20 cellular contexts compared by ENCODE assay signal in genomic region chr1:91707890-91708218, GRCh38.
A peak's percentile ranks its signal among the peaks of the same experiment; 100 is the strongest.
DNase-seq lines count a peak whose midpoint lies in the region; ATAC-seq, FAIRE-seq and TF ChIP-seq lines count a peak whose summit lies in the region.
"Had no signal": no experiment of that assay in that cellular context is flagged by ENCODE, and none has a peak within 500 bp of the region (broad histone marks: within the 10 kb centered on the region; RNA-seq: fewer than 3 reads in every experiment).

No MANE protein-coding gene starts in this region.

- H3K9ac ChIP-seq in K562 (ENCODE audit: insufficient read depth in 1 of 2, low read depth in 2 of 2, low read length in 2 of 2): peak overlapping the region in 1 of 2 experiments; percentile 41; a peak in 1 of 4 replicates
- H3K9ac ChIP-seq: GM23248 had no signal

- H3K27ac Mint-ChIP-seq in endothelial cell (ENCODE audit: unreplicated experiment) (no peak overlapping the region), Calu3 (ENCODE audit: unreplicated experiment) (no peak overlapping the region)
- no peak overlapping the region for H3K27ac Mint-ChIP-seq in CD4-positive, alpha-beta T cell

- H3K4me1 ChIP-seq in K562 (replicated peaks in 1 of 2; ENCODE audit: control insufficient read depth in 2 of 2, insufficient read depth in 2 of 2, low read length in 2 of 2) (peaks cover 18 to 59% of the 10 kb centered on the region in 2 experiments; a peak in 4 of 5 replicates), right cardiac atrium (ENCODE audit: control insufficient read depth, insufficient read depth, low read length) (peaks cover 11% of the 10 kb centered on the region), psoas muscle (peaks cover 10% of the 10 kb centered on the region)
- H3K4me1 ChIP-seq: HAP-1 had no signal

- H3K9me1 ChIP-seq in K562 (ENCODE audit: control insufficient read depth, insufficient read depth, low read length): no peaks in the 10 kb centered on the region

- H3K27me3 ChIP-seq in K562 (ENCODE audit: control insufficient read depth in 2 of 2, insufficient read depth in 2 of 2, low read length in 2 of 2): no peaks in the 10 kb centered on the region
- H3K27me3 ChIP-seq in right cardiac atrium (ENCODE audit: control insufficient read depth, insufficient read depth): no peaks in the 10 kb centered on the region
- no peaks in the 10 kb centered on the region for H3K27me3 ChIP-seq in psoas muscle (ENCODE audit: insufficient read depth in 3 of 3, low read length in 2 of 3)
- H3K27me3 ChIP-seq in CD4-positive, alpha-beta T cell (ENCODE audit: control insufficient read depth, insufficient read depth, low read length): no peaks in the 10 kb centered on the region

- H2AFZ ChIP-seq in K562 (ENCODE audit: low read depth, low read length): no peak overlapping the region
- H2AFZ ChIP-seq: GM23248 had no signal

- no peak for TF ChIP-seq EP300 in K562 (IDR thresholded peaks at IDR 0.05; ENCODE audit: low read length)

- H3K4me3 ChIP-seq in K562: no peak overlapping the region
- H3K4me3 ChIP-seq in right cardiac atrium (ENCODE audit: low read length): no peak overlapping the region
- H3K4me3 ChIP-seq in psoas muscle: no peak overlapping the region
- H3K4me3 ChIP-seq: GM23248, HAP-1 had no signal

- no peak for TF ChIP-seq RAD21 in K562 (CRISPR knock-in tag; conservative IDR thresholded peaks at IDR 0.05 in 1 of 2, IDR thresholded peaks at IDR 0.05 in 1 of 2)

- H3K27ac ChIP-seq in K562 (ENCODE audit: extremely low read depth, low read depth, low read length): peak overlapping the region; percentile 31; the same call in 1 of the 3 replicates
- peak overlapping the region; percentile 28 for H3K27ac ChIP-seq in right cardiac atrium (ENCODE audit: low read length)
- peak overlapping the region; percentile 57 for H3K27ac ChIP-seq in psoas muscle
- H3K27ac ChIP-seq in CD4-positive, alpha-beta T cell (ENCODE audit: low read depth, low read length): no peak overlapping the region
- H3K27ac ChIP-seq: GM23248 had no signal

- H3K4me2 ChIP-seq in K562 (ENCODE audit: insufficient read depth, low read length): no peak overlapping the region

- H3K9me3 ChIP-seq in K562 (replicated peaks; ENCODE audit: control insufficient read depth, insufficient read depth, low read depth, low read length) (no peaks in the 10 kb centered on the region), right cardiac atrium (ENCODE audit: control insufficient read depth, low read length) (no peaks in the 10 kb centered on the region), psoas muscle (no peaks in the 10 kb centered on the region)
- H3K9me3 ChIP-seq in CD4-positive, alpha-beta T cell (ENCODE audit: control insufficient read depth, low read length): no peaks in the 10 kb centered on the region
- H3K9me3 ChIP-seq: HAP-1 had no signal

- peaks cover 36% of the 10 kb centered on the region for H3K36me3 Mint-ChIP-seq in endothelial cell (ENCODE audit: low read depth, unreplicated experiment)
- peaks cover 57% of the 10 kb centered on the region for H3K36me3 Mint-ChIP-seq in CD4-positive, alpha-beta T cell (ENCODE audit: low read depth)
- H3K36me3 Mint-ChIP-seq in Calu3 (ENCODE audit: insufficient read depth, unreplicated experiment): no peaks in the 10 kb centered on the region

- no TSS peak for BruUV-seq in K562 (replicated peaks; lab: Mats Ljungman, UMichigan)
- BruUV-seq in Calu3 (replicated peaks; lab: Mats Ljungman, UMichigan): no TSS peak

- CTCF ChIA-PET in K562 (lab: Yijun Ruan, JAX; ENCODE audit: low intra/inter-chr PET ratio): no interaction called here
- CTCF ChIA-PET in CD4-positive, alpha-beta T cell (lab: Charles Lee): interaction anchor here (0.6 kb wide), 1 partner anchor 23 kb away, joined by 3 read pairs; no protein-coding TSS in a partner anchor
- CTCF ChIA-PET in Calu3 (lab: Charles Lee): no interaction called here

- H4K20me1 ChIP-seq in K562 (replicated peaks; ENCODE audit: control insufficient read depth, insufficient read depth, low read length): no peaks in the 10 kb centered on the region

- TF ChIP-seq CTCF in K562 (IDR thresholded peaks at IDR 0.05 in 2 of 3, conservative IDR thresholded peaks at IDR 0.05 in 1 of 3; ENCODE audit: insufficient read depth in 2 of 3, low read depth in 1 of 3, low read length in 3 of 3): no peak
- TF ChIP-seq CTCF in endothelial cell (IDR thresholded peaks at IDR 0.05; ENCODE audit: unreplicated experiment): no peak
- no peak for TF ChIP-seq CTCF in psoas muscle (IDR thresholded peaks at IDR 0.05)
- TF ChIP-seq CTCF in CD4-positive, alpha-beta T cell (IDR thresholded peaks at IDR 0.05): no peak
- TF ChIP-seq CTCF in Calu3 (IDR thresholded peaks at IDR 0.05; ENCODE audit: unreplicated experiment): no peak

- 43% methylated on average over 1 of the region's 1 CpG for WGBS in K562 (ENCODE audit: insufficient coverage, low coverage, missing lambda C conversion rate)
- 76% methylated on average over 1 of the region's 1 CpG for WGBS in right cardiac atrium
- WGBS in psoas muscle, 3 donors: 35 to 65% (median 36%) methylated on average over 1 of the region's 1 CpG

- H3K36me3 ChIP-seq in K562 (ENCODE audit: control insufficient read depth, insufficient read depth, low read length): peaks cover 61% of the 10 kb centered on the region
- H3K36me3 ChIP-seq in psoas muscle (ENCODE audit: insufficient read depth in 1 of 2, low read depth in 1 of 2): peaks cover 2 to 26% of the 10 kb centered on the region in 2 donors
- H3K36me3 ChIP-seq: HAP-1 had no signal

- intact Hi-C loops in K562 (cut with micrococcal nuclease) (loop anchor here (2.0 to 10.0 kb wide), 2 partner anchors 25 to 153 kb away; no protein-coding TSS in a partner anchor), right cardiac atrium (cut with DNase I) (loop anchor here in 2 of 4 donors (10.0 kb wide), 2 partner anchors 97 to 173 kb away; no protein-coding TSS in a partner anchor), psoas muscle (cut with DNase I) (no loop called here), Calu3 (cut with micrococcal nuclease; ENCODE audit: unreplicated experiment) (no loop called here), head of caudate nucleus (cut with DNase I) (no loop called here)
- intact Hi-C loops in CD4-positive, alpha-beta T cell (cut with DNase I, micrococcal nuclease): loop anchor here in 1 of 2 experiments (5.0 kb wide), 1 partner anchor 191 kb away; no protein-coding TSS in a partner anchor

- no peak for DNase-seq in K562 (ENCODE audit: extremely low read depth in 1 of 4, low spot score in 3 of 4)
- no peak for DNase-seq in endothelial cell (ENCODE audit: low spot score)
- no peak for DNase-seq in right cardiac atrium
- DNase-seq in psoas muscle: no peak
- DNase-seq in CD4-positive, alpha-beta T cell: no peak
- no peak for DNase-seq in Calu3
- DNase-seq in head of caudate nucleus: no peak
- DNase-seq: C1 segment of cervical spinal cord, DMS79 treated with DMSO at 0.1 percent for 48 hours, GM23248, KBM-7, NCI-H1105, NCI-H1694, NCI-H2081 treated with DMSO at 0.1 percent for 48 hours, NCI-H510A treated with DMSO at 0.1 percent for 48 hours, NCI-H82, OCI-M1, SIG-M5 had no signal

- H3K9me3 Mint-ChIP-seq in endothelial cell (ENCODE audit: unreplicated experiment): no peaks in the 10 kb centered on the region
- no peaks in the 10 kb centered on the region for H3K9me3 Mint-ChIP-seq in CD4-positive, alpha-beta T cell
- no peaks in the 10 kb centered on the region for H3K9me3 Mint-ChIP-seq in Calu3 (ENCODE audit: low read depth, unreplicated experiment)

- peaks cover 4% of the 10 kb centered on the region; the same call in 1 of the 3 replicates for H3K79me2 ChIP-seq in K562 (ENCODE audit: control insufficient read depth, insufficient read depth, low read length)

- in situ Hi-C loops in K562 (cut with MboI): no loop called here

- ATAC-seq in K562: no peak
- no peak for ATAC-seq in right cardiac atrium
- no peak for ATAC-seq in psoas muscle
- no peak for ATAC-seq in CD4-positive, alpha-beta T cell (ENCODE audit: poor library complexity)
- ATAC-seq in GM18498 (IDR thresholded peaks at IDR 0.05; ENCODE audit: unreplicated experiment): no peak

- no peaks in the 10 kb centered on the region for H3K27me3 Mint-ChIP-seq in endothelial cell (ENCODE audit: unreplicated experiment)
- H3K27me3 Mint-ChIP-seq in CD4-positive, alpha-beta T cell: no peaks in the 10 kb centered on the region
- H3K27me3 Mint-ChIP-seq in Calu3 (ENCODE audit: unreplicated experiment): no peaks in the 10 kb centered on the region

- POLR2A ChIA-PET in K562 (lab: Yijun Ruan, JAX): interaction anchor here (1.0 to 2.1 kb wide), 7 partner anchors 12 to 157 kb away, joined by 3 to 5 read pairs (median 3); no protein-coding TSS in a partner anchor
- POLR2A ChIA-PET in CD4-positive, alpha-beta T cell (lab: Charles Lee): interaction anchor here (0.6 to 1.4 kb wide), 2 partner anchors 11 to 197 kb away, joined by 3 read pairs; no protein-coding TSS in a partner anchor

- TF ChIP-seq POLR2A in K562 (conservative IDR thresholded peaks at IDR 0.05): no peak

- H3K4me1 Mint-ChIP-seq in endothelial cell (ENCODE audit: unreplicated experiment) (peaks cover 6% of the 10 kb centered on the region), Calu3 (ENCODE audit: low read depth, unreplicated experiment) (no peaks in the 10 kb centered on the region)
- H3K4me1 Mint-ChIP-seq in CD4-positive, alpha-beta T cell (ENCODE audit: low read depth): peaks cover 3% of the 10 kb centered on the region

- H3K4me3 Mint-ChIP-seq in endothelial cell (ENCODE audit: unreplicated experiment) (peak overlapping the region; percentile 33), Calu3 (ENCODE audit: low read depth, unreplicated experiment) (no peak overlapping the region)
- no peak overlapping the region for H3K4me3 Mint-ChIP-seq in CD4-positive, alpha-beta T cell

- FAIRE-seq in K562 (lab: Jason Lieb, UNC): no peak

TF ChIP-seq in K562, 482 proteins besides CTCF, POLR2A, EP300 and RAD21 (continues in another document):
- no peak for TF ChIP-seq ZNF76 (CRISPR knock-in tag; IDR thresholded peaks at IDR 0.05; ENCODE audit: borderline replicate concordance)
